In genomic region chr20:44411020-44411756, GRCh38 we compare ENCODE assay signal across 1 cellular context.
A peak's percentile ranks its signal among the peaks of the same experiment; 100 is the strongest.
TF ChIP-seq lines count a peak whose summit lies in the region.

No MANE protein-coding gene starts in this region.

TF ChIP-seq in HepG2, 621 proteins besides CTCF, POLR2A, EP300 and RAD21 (continued from another document and continues in another):
- TF ChIP-seq MLXIP (CRISPR knock-in tag; IDR thresholded peaks at IDR 0.05; ENCODE audit: borderline replicate concordance) (no peak), GABPB1 (CRISPR knock-in tag; IDR thresholded peaks at IDR 0.05) (peak; percentile 77), ZNF331 (CRISPR knock-in tag; IDR thresholded peaks at IDR 0.05) (peak; percentile 95), ISL2 (CRISPR knock-in tag; IDR thresholded peaks at IDR 0.05) (peak; percentile 97), ZNF501 (CRISPR knock-in tag; IDR thresholded peaks at IDR 0.05) (peak; percentile 78; the same call in 1 of the 2 replicates), NCOA2 (CRISPR knock-in tag; IDR thresholded peaks at IDR 0.05) (peak; percentile 98), ZNF30 (CRISPR knock-in tag; IDR thresholded peaks at IDR 0.05) (no peak), RFX3 (CRISPR knock-in tag; IDR thresholded peaks at IDR 0.05) (no peak), ZNF205 (CRISPR knock-in tag; IDR thresholded peaks at IDR 0.05) (peak; percentile 86), MIER3 (CRISPR knock-in tag; IDR thresholded peaks at IDR 0.05; ENCODE audit: borderline replicate concordance) (peak; percentile 97), UBTF (CRISPR knock-in tag; IDR thresholded peaks at IDR 0.05) (peak; percentile 86), ERF (CRISPR knock-in tag; IDR thresholded peaks at IDR 0.05) (peak; percentile 96), TEF (CRISPR knock-in tag; IDR thresholded peaks at IDR 0.05) (0 out of 2 replicates have a peak, but pooled peaks have one; percentile 25), ZNF576 (CRISPR knock-in tag; IDR thresholded peaks at IDR 0.05) (no peak), RCOR2 (CRISPR knock-in tag; IDR thresholded peaks at IDR 0.05) (peak; percentile 97), STAT5B (CRISPR knock-in tag; IDR thresholded peaks at IDR 0.05) (peak; percentile 46; the same call in 1 of the 2 replicates), PCBP2 (optimal IDR thresholded peaks at IDR 0.05; ENCODE audit: low read depth, low read length, poor library complexity, severe bottlenecking) (no peak), ZSCAN22 (CRISPR knock-in tag; IDR thresholded peaks at IDR 0.05) (0 out of 2 replicates have a peak, but pooled peaks have one; percentile 22), ZNF652 (CRISPR knock-in tag; IDR thresholded peaks at IDR 0.05; ENCODE audit: borderline replicate concordance, low read depth) (peak; percentile 69; the same call in 1 of the 2 replicates), TSC22D2 (CRISPR knock-in tag; IDR thresholded peaks at IDR 0.05; ENCODE audit: borderline replicate concordance) (peak; percentile 91; the same call in 1 of the 2 replicates), ZNF567 (CRISPR knock-in tag; IDR thresholded peaks at IDR 0.05; ENCODE audit: borderline replicate concordance) (peak; percentile 18; the same call in 1 of the 2 replicates), RFXANK (CRISPR knock-in tag; IDR thresholded peaks at IDR 0.05) (peak; percentile 86), POGZ (CRISPR knock-in tag; IDR thresholded peaks at IDR 0.05) (no peak), ATM (IDR thresholded peaks at IDR 0.05; ENCODE audit: borderline replicate concordance) (no peak), NR2F6 (IDR thresholded peaks at IDR 0.05) (peak; percentile 96), NR2F6 (CRISPR knock-in tag; IDR thresholded peaks at IDR 0.05) (peak; percentile 98), PHF20 (CRISPR knock-in tag; IDR thresholded peaks at IDR 0.05) (no peak), HDAC6 (IDR thresholded peaks at IDR 0.05; ENCODE audit: low read depth, low read length) (no peak), HMG20A (CRISPR knock-in tag; IDR thresholded peaks at IDR 0.05; ENCODE audit: borderline replicate concordance) (peak; percentile 98), ELF3 (CRISPR knock-in tag; IDR thresholded peaks at IDR 0.05) (peak; percentile 95), ZNF781 (CRISPR knock-in tag; IDR thresholded peaks at IDR 0.05; ENCODE audit: borderline replicate concordance, not compliant biosample characterization) (no peak), MBNL3 (CRISPR knock-in tag; conservative IDR thresholded peaks at IDR 0.05) (no peak), RNF219 (CRISPR knock-in tag; IDR thresholded peaks at IDR 0.05) (peak; percentile 77; the same call in 1 of the 2 replicates), ZNF879 (CRISPR knock-in tag; IDR thresholded peaks at IDR 0.05) (no peak; the same call in 1 of the 2 replicates), SNAI1 (CRISPR knock-in tag; IDR thresholded peaks at IDR 0.05; ENCODE audit: borderline replicate concordance) (no peak), PATZ1 (CRISPR knock-in tag; IDR thresholded peaks at IDR 0.05) (peak; percentile 94), ATF3 (CRISPR knock-in tag; IDR thresholded peaks at IDR 0.05) (peak; percentile 67), ZNF441 (CRISPR knock-in tag; IDR thresholded peaks at IDR 0.05; ENCODE audit: borderline replicate concordance) (peak; percentile 87), IKZF5 (CRISPR knock-in tag; IDR thresholded peaks at IDR 0.05) (peak; percentile 96), ZBTB20 (CRISPR knock-in tag; IDR thresholded peaks at IDR 0.05; ENCODE audit: borderline replicate concordance, low read depth) (peak; percentile 91; the same call in 1 of the 2 replicates), DNMT1 (CRISPR knock-in tag; IDR thresholded peaks at IDR 0.05) (no peak), GATAD2A (CRISPR knock-in tag; IDR thresholded peaks at IDR 0.05) (peak; percentile 97), PRMT3 (CRISPR knock-in tag; IDR thresholded peaks at IDR 0.05; ENCODE audit: borderline replicate concordance, low read depth) (peak; percentile 66; the same call in 1 of the 2 replicates), MEIS2 (CRISPR knock-in tag; IDR thresholded peaks at IDR 0.05) (peak; percentile 97), NFIB (CRISPR knock-in tag; IDR thresholded peaks at IDR 0.05; ENCODE audit: borderline replicate concordance) (no peak), REXO4 (CRISPR knock-in tag; IDR thresholded peaks at IDR 0.05; ENCODE audit: borderline replicate concordance) (no peak), ZNF44 (CRISPR knock-in tag; IDR thresholded peaks at IDR 0.05) (no peak), EEA1 (CRISPR knock-in tag; IDR thresholded peaks at IDR 0.05; ENCODE audit: borderline replicate concordance) (no peak), ZNF530 (CRISPR knock-in tag; IDR thresholded peaks at IDR 0.05; ENCODE audit: low read depth) (no peak), HOXD1 (CRISPR knock-in tag; IDR thresholded peaks at IDR 0.05) (no peak; the same call in 1 of the 2 replicates), ETS1 (CRISPR knock-in tag; IDR thresholded peaks at IDR 0.05) (no peak), ZNF263 (CRISPR knock-in tag; IDR thresholded peaks at IDR 0.05) (0 out of 2 replicates have a peak, but pooled peaks have one; percentile 50), ZBTB37 (CRISPR knock-in tag; IDR thresholded peaks at IDR 0.05) (peak; percentile 33; the same call in 1 of the 2 replicates), ZNF564 (CRISPR knock-in tag; IDR thresholded peaks at IDR 0.05) (peak; percentile 79; the same call in 1 of the 2 replicates), CENPBD1 (CRISPR knock-in tag; IDR thresholded peaks at IDR 0.05; ENCODE audit: borderline replicate concordance, low read depth) (peak; percentile 52; the same call in 1 of the 2 replicates), FOXA1 (IDR thresholded peaks at IDR 0.05) (no peak), FOXA1 (CRISPR knock-in tag; IDR thresholded peaks at IDR 0.05) (peak; percentile 92), GFI1 (CRISPR knock-in tag; IDR thresholded peaks at IDR 0.05; ENCODE audit: borderline replicate concordance) (peak; percentile 93), SRY (CRISPR knock-in tag; IDR thresholded peaks at IDR 0.05) (peak; percentile 63), PAF1 (CRISPR knock-in tag; IDR thresholded peaks at IDR 0.05) (0 out of 2 replicates have a peak, but pooled peaks have one; percentile 66)
